25 cellular contexts compared by ENCODE assay signal in genomic region chr1:26025060-26025459, GRCh38. TPM values are rescaled to one million over a fixed set of nuclear protein-coding genes. Genes with fewer than 3 reads are reported as not detected.
"Had no signal": no experiment of that assay in that cellular context is flagged by ENCODE, and none has a peak within 500 bp of the region (broad histone marks: within the 10 kb centered on the region; RNA-seq: fewer than 3 reads in every experiment).

No MANE protein-coding gene starts in this region.

- H3K9me3 ChIP-seq: colonic mucosa, heart right ventricle, lower lobe of right lung, spleen, tibial artery, upper lobe of right lung, vagina had no signal

- H3K27ac ChIP-seq: colonic mucosa, lower lobe of right lung, tibial artery, upper lobe of right lung, vagina had no signal

- H3K4me3 Mint-ChIP-seq: memory B cell; mesothelial cell of epicardium; natural killer cell treated with Interleukin-12 subunit alpha and Interleukin-12 subunit beta and Interleukin-15 and Interleukin-18, amount 100 ng/mL, for 72 hours; stimulated activated memory B cell treated with anti-CD40 and anti-IgM and Interleukin-4, amounts not matched to agents 10 μg/mL and 1 μg/mL and 100 μg/mL, for 72 hours; stimulated activated naive CD8-positive, alpha-beta T cell treated with anti-CD3 and anti-CD28 coated beads, Interleukin-15, Interleukin-2, amounts not matched to agents 100 ng/mL and 50 ng/mL, for 24 hours had no signal

- H3K27me3 ChIP-seq: colonic mucosa, heart right ventricle, spleen, tibial artery, upper lobe of right lung, vagina had no signal

- FAIRE-seq: frontal cortex had no signal

- H3K4me1 ChIP-seq: colonic mucosa, lower lobe of right lung, upper lobe of right lung had no signal

- DNase-seq: colonic mucosa; effector CD8-positive, alpha-beta T cell; heart right ventricle; islet precursor cell; lower lobe of right lung; spleen; stimulated activated CD4-positive, alpha-beta T cell treated with anti-CD3 and anti-CD28 coated beads, Interleukin-15, amount 100 ng/mL, for 24 hours; stimulated activated CD4-positive, alpha-beta T cell treated with anti-CD3 and anti-CD28 coated beads, Interleukin-1b, Interleukin-23, amount 100 ng/mL, for 48 hours; stimulated activated CD4-positive, alpha-beta T cell treated with anti-CD3 and anti-CD28 coated beads, Interleukin-4, amount 100 ng/mL, for 24 hours; tibial artery; upper lobe of right lung had no signal

- H3K4me1 Mint-ChIP-seq: memory B cell; stimulated activated memory B cell treated with anti-CD40 and anti-IgM and Interleukin-4, amounts not matched to agents 10 μg/mL and 1 μg/mL and 100 μg/mL, for 72 hours had no signal

- H3K4me3 ChIP-seq: colonic mucosa, lower lobe of right lung, tibial artery, upper lobe of right lung, vagina had no signal

- H3K9me3 Mint-ChIP-seq: memory B cell; mesothelial cell of epicardium; natural killer cell treated with Interleukin-12 subunit alpha and Interleukin-12 subunit beta and Interleukin-15 and Interleukin-18, amount 100 ng/mL, for 72 hours; stimulated activated memory B cell treated with anti-CD40 and anti-IgM and Interleukin-4, amounts not matched to agents 10 μg/mL and 1 μg/mL and 100 μg/mL, for 72 hours; stimulated activated naive CD8-positive, alpha-beta T cell treated with anti-CD3 and anti-CD28 coated beads, Interleukin-15, Interleukin-2, amounts not matched to agents 100 ng/mL and 50 ng/mL, for 24 hours had no signal

- H3K27me3 Mint-ChIP-seq: stimulated activated naive CD8-positive, alpha-beta T cell treated with anti-CD3 and anti-CD28 coated beads, Interleukin-15, Interleukin-2, amounts not matched to agents 100 ng/mL and 50 ng/mL, for 24 hours had no signal

- H3K27ac Mint-ChIP-seq: memory B cell; natural killer cell treated with Interleukin-12 subunit alpha and Interleukin-12 subunit beta and Interleukin-15 and Interleukin-18, amount 100 ng/mL, for 72 hours; stimulated activated memory B cell treated with anti-CD40 and anti-IgM and Interleukin-4, amounts not matched to agents 10 μg/mL and 1 μg/mL and 100 μg/mL, for 72 hours; stimulated activated naive CD8-positive, alpha-beta T cell treated with anti-CD3 and anti-CD28 coated beads, Interleukin-15, Interleukin-2, amounts not matched to agents 100 ng/mL and 50 ng/mL, for 24 hours had no signal

- H3K36me3 ChIP-seq: colonic mucosa, lower lobe of right lung, spleen, tibial artery, upper lobe of right lung, vagina had no signal

- H3K36me3 Mint-ChIP-seq: memory B cell; mesothelial cell of epicardium; natural killer cell treated with Interleukin-12 subunit alpha and Interleukin-12 subunit beta and Interleukin-15 and Interleukin-18, amount 100 ng/mL, for 72 hours; stimulated activated memory B cell treated with anti-CD40 and anti-IgM and Interleukin-4, amounts not matched to agents 10 μg/mL and 1 μg/mL and 100 μg/mL, for 72 hours had no signal

RNA-seq across cellular contexts. Expression of gene EXTL1, which starts 3.5 kb away (rescaled TPM):
- total RNA-seq: dermis microvascular lymphatic vessel endothelial cell; left lobe of liver; natural killer cell treated with Interleukin-12 subunit alpha and Interleukin-12 subunit beta and Interleukin-15 and Interleukin-18, amount 100 ng/mL, for 72 hours had no signal

RNA-seq across cellular contexts. Expression of gene SLC30A2, which starts 20.9 kb away (rescaled TPM):
- total RNA-seq: cerebellum; dermis microvascular lymphatic vessel endothelial cell; fibroblast of lung; frontal cortex; lower lobe of right lung; natural killer cell treated with Interleukin-12 subunit alpha and Interleukin-12 subunit beta and Interleukin-15 and Interleukin-18, amount 100 ng/mL, for 72 hours; osteocyte; posterior vena cava; spleen; temporal lobe; upper lobe of right lung; vagina had no signal
- polyA plus RNA-seq: fibroblast of lung, spleen had no signal

RNA-seq across cellular contexts. Expression of gene TRIM63, which starts 42.4 kb away (rescaled TPM):
- total RNA-seq: cerebellum; dermis microvascular lymphatic vessel endothelial cell; fibroblast of lung; frontal cortex; natural killer cell treated with Interleukin-12 subunit alpha and Interleukin-12 subunit beta and Interleukin-15 and Interleukin-18, amount 100 ng/mL, for 72 hours; osteocyte; temporal lobe; vagina had no signal
- polyA plus RNA-seq: fibroblast of lung had no signal
